In genomic region chr10:60480865-60481563, GRCh38 we compare ENCODE assay signal across 10 cellular contexts.
DNase-seq lines count a peak whose midpoint lies in the region; ATAC-seq, FAIRE-seq and TF ChIP-seq lines count a peak whose summit lies in the region.
"Had no signal": no experiment of that assay in that cellular context is flagged by ENCODE, and none has a peak within 500 bp of the region (broad histone marks: within the 10 kb centered on the region; RNA-seq: fewer than 3 reads in every experiment).

No MANE protein-coding gene starts in this region.

- peaks cover 4% of the 10 kb centered on the region for H3F3A ChIP-seq in smooth muscle cell (ENCODE audit: low read depth)

- peak; percentile 9 for FAIRE-seq in astrocyte (lab: Jason Lieb, UNC)

- H3K4me1 ChIP-seq in astrocyte (ENCODE audit: insufficient read depth, low read length): peaks cover 13% of the 10 kb centered on the region
- peaks cover 0 to 11% of the 10 kb centered on the region in 2 donors for H3K4me1 ChIP-seq in right atrium auricular region
- H3K4me1 ChIP-seq in smooth muscle cell (ENCODE audit: low read depth): no peaks in the 10 kb centered on the region
- H3K4me1 ChIP-seq: SJSA1 had no signal

- H3K27ac Mint-ChIP-seq in astrocyte (ENCODE audit: unreplicated experiment): peak overlapping the region; percentile 24
- no peak overlapping the region for H3K27ac Mint-ChIP-seq in activated naive CD4-positive, alpha-beta T cell treated with anti-CD3 and anti-CD28 coated beads, Interleukin-2, amount 50 U/mL, for 72 hours
- H3K27ac Mint-ChIP-seq: stimulated activated naive CD8-positive, alpha-beta T cell treated with anti-CD3 and anti-CD28 coated beads, Interleukin-15, Interleukin-2, amounts not matched to agents 100 ng/mL and 50 ng/mL, for 24 hours had no signal

- no peak overlapping the region for H3K9ac ChIP-seq in astrocyte (ENCODE audit: low read length)
- no peak overlapping the region for H3K9ac ChIP-seq in smooth muscle cell (ENCODE audit: low read depth)

- peaks cover 13% of the 10 kb centered on the region for H3K4me1 Mint-ChIP-seq in astrocyte (ENCODE audit: low read depth, unreplicated experiment)

- no peaks in the 10 kb centered on the region for H3K36me3 Mint-ChIP-seq in astrocyte (ENCODE audit: low read depth, unreplicated experiment)
- H3K36me3 Mint-ChIP-seq in activated naive CD4-positive, alpha-beta T cell treated with anti-CD3 and anti-CD28 coated beads, Interleukin-2, amount 50 U/mL, for 72 hours: no peaks in the 10 kb centered on the region

- H2AFZ ChIP-seq in astrocyte (ENCODE audit: low read depth, low read length) (no peak overlapping the region), smooth muscle cell (ENCODE audit: low read depth) (no peak overlapping the region)

- no peaks in the 10 kb centered on the region for H3K9me3 ChIP-seq in astrocyte (ENCODE audit: insufficient read depth, low read depth, low read length)
- no peaks in the 10 kb centered on the region for H3K9me3 ChIP-seq in right atrium auricular region
- no peaks in the 10 kb centered on the region for H3K9me3 ChIP-seq in smooth muscle cell (replicated peaks; ENCODE audit: low read depth)
- H3K9me3 ChIP-seq: SJSA1 had no signal

- WGBS in smooth muscle cell (ENCODE audit: low lambda C conversion rate): 44% methylated on average over 8 of the region's 8 CpGs

- H3K4me3 ChIP-seq in astrocyte (ENCODE audit: insufficient read depth, low read depth, low read length) (no peak overlapping the region), right atrium auricular region (no peak overlapping the region), smooth muscle cell (no peak overlapping the region)
- H3K4me3 ChIP-seq: SJSA1 had no signal

- TF ChIP-seq CTCF in astrocyte (IDR thresholded peaks at IDR 0.05; ENCODE audit: insufficient read depth, low read depth, low read length) (no peak), right atrium auricular region (IDR thresholded peaks at IDR 0.05) (no peak), smooth muscle cell (IDR thresholded peaks at IDR 0.05; ENCODE audit: borderline replicate concordance, insufficient read depth, poor library complexity, severe bottlenecking) (no peak)

- H4K20me1 ChIP-seq in astrocyte (ENCODE audit: insufficient read depth, low read length) (no peaks in the 10 kb centered on the region), smooth muscle cell (ENCODE audit: low read depth) (no peaks in the 10 kb centered on the region)

- no peaks in the 10 kb centered on the region for H3K9me3 Mint-ChIP-seq in astrocyte (ENCODE audit: unreplicated experiment)
- H3K9me3 Mint-ChIP-seq in activated naive CD4-positive, alpha-beta T cell treated with anti-CD3 and anti-CD28 coated beads, Interleukin-2, amount 50 U/mL, for 72 hours: peaks cover 0 to 5% of the 10 kb centered on the region in 2 donors
- H3K9me3 Mint-ChIP-seq: stimulated activated naive CD8-positive, alpha-beta T cell treated with anti-CD3 and anti-CD28 coated beads, Interleukin-15, Interleukin-2, amounts not matched to agents 100 ng/mL and 50 ng/mL, for 24 hours had no signal

- DNase-seq in HCEC 1CT (peak; percentile 43), astrocyte (ENCODE audit: low read depth) (peak; percentile 87), right atrium auricular region (ENCODE audit: low spot score) (no peak), smooth muscle cell (lab: John Stamatoyannopoulos, UW; ENCODE audit: unreplicated experiment) (no peak), OCI-M1 (lab: John Stamatoyannopoulos, UW) (no peak)
- DNase-seq in activated CD4-positive, alpha-beta T cell treated with anti-CD3 and anti-CD28 coated beads, Interleukin-2, amount 50 U/mL, for 1 hour: no peak
- DNase-seq in activated naive CD4-positive, alpha-beta T cell treated with anti-CD3 and anti-CD28 coated beads, Interleukin-2, amount 50 U/mL, for 72 hours (ENCODE audit: low spot score in 2 of 2): no peak

- H3K4me2 ChIP-seq in astrocyte (ENCODE audit: low read length) (peak overlapping the region; percentile 39), smooth muscle cell (peak overlapping the region; percentile 63)

- H3K36me3 ChIP-seq in astrocyte (ENCODE audit: insufficient read depth, low read length): no peaks in the 10 kb centered on the region
- H3K36me3 ChIP-seq in right atrium auricular region: no peaks in the 10 kb centered on the region
- no peaks in the 10 kb centered on the region for H3K36me3 ChIP-seq in smooth muscle cell (ENCODE audit: low read depth)
- H3K36me3 ChIP-seq: SJSA1 had no signal

- no peaks in the 10 kb centered on the region for H3K27me3 Mint-ChIP-seq in astrocyte (ENCODE audit: low read depth, unreplicated experiment)

- no peak overlapping the region for H3K4me3 Mint-ChIP-seq in astrocyte (ENCODE audit: unreplicated experiment)
- H3K4me3 Mint-ChIP-seq: stimulated activated naive CD8-positive, alpha-beta T cell treated with anti-CD3 and anti-CD28 coated beads, Interleukin-15, Interleukin-2, amounts not matched to agents 100 ng/mL and 50 ng/mL, for 24 hours had no signal

- H3K27me3 ChIP-seq in astrocyte (ENCODE audit: insufficient read depth, low read length): no peaks in the 10 kb centered on the region
- H3K27me3 ChIP-seq in right atrium auricular region: no peaks in the 10 kb centered on the region
- no peaks in the 10 kb centered on the region for H3K27me3 ChIP-seq in smooth muscle cell (ENCODE audit: low read depth)
- H3K27me3 ChIP-seq: SJSA1 had no signal

- no peak overlapping the region for H3K27ac ChIP-seq in astrocyte (ENCODE audit: low read depth, low read length)
- peak overlapping the region; percentile 14 to 33 for H3K27ac ChIP-seq in right atrium auricular region
- H3K27ac ChIP-seq in smooth muscle cell (ENCODE audit: low read depth): peak overlapping the region; percentile 24
- H3K27ac ChIP-seq: SJSA1 had no signal

- ATAC-seq in GM21423 (IDR thresholded peaks at IDR 0.05; ENCODE audit: unreplicated experiment): no peak
- no peak for ATAC-seq in activated naive CD4-positive, alpha-beta T cell treated with anti-CD3 and anti-CD28 coated beads, Interleukin-2, amount 50 U/mL, for 72 hours

- H3K79me2 ChIP-seq in astrocyte (ENCODE audit: insufficient read depth, low read length) (no peaks in the 10 kb centered on the region), smooth muscle cell (ENCODE audit: low read depth) (peaks cover 5% of the 10 kb centered on the region)

Comparison
In these comparisons a context has a peak if more than half of its experiments do, and no peak if none do; other contexts are left out.
1. DNase-seq: peak in HCEC 1CT (single experiment) and astrocyte (single experiment); none in right atrium auricular region (single experiment), smooth muscle cell (single experiment), activated CD4-positive, alpha-beta T cell treated with anti-CD3 and anti-CD28 coated beads, Interleukin-2, amount 50 U/mL, for 1 hour (single experiment), OCI-M1 (single experiment) and activated naive CD4-positive, alpha-beta T cell treated with anti-CD3 and anti-CD28 coated beads, Interleukin-2, amount 50 U/mL, for 72 hours (0 of 2).